In genomic region chr21:26965567-26966359, GRCh38 we compare ENCODE assay signal across 9 cellular contexts. TPM values are rescaled to one million over a fixed set of nuclear protein-coding genes. Genes with fewer than 3 reads are reported as not detected.
DNase-seq lines count a peak whose midpoint lies in the region; ATAC-seq, FAIRE-seq and TF ChIP-seq lines count a peak whose summit lies in the region.
"Had no signal": no experiment of that assay in that cellular context is flagged by ENCODE, and none has a peak within 500 bp of the region (broad histone marks: within the 10 kb centered on the region; RNA-seq: fewer than 3 reads in every experiment).

No MANE protein-coding gene starts in this region.

- H3K9me3 ChIP-seq in endothelial cell of umbilical vein (replicated peaks; ENCODE audit: control insufficient read depth, insufficient read depth, low read length), result no peaks in the 10 kb centered on the region

- H3K4me3 Mint-ChIP-seq in activated CD4-positive, alpha-beta memory T cell treated with anti-CD3 and anti-CD28 coated beads, Interleukin-2, amount 10 ng/mL, durations not matched to agents 7 days and 5 days, result no peak overlapping the region

- H3K36me3 ChIP-seq in ACC112 (ENCODE audit: insufficient read depth, low read length), result no peaks in the 10 kb centered on the region
- H3K36me3 ChIP-seq in endothelial cell of umbilical vein (ENCODE audit: control insufficient read depth in 2 of 2, extremely low read depth in 1 of 2, insufficient read depth in 2 of 2, low read length in 2 of 2), result no peaks in the 10 kb centered on the region

- no peak for FAIRE-seq in endothelial cell of umbilical vein (lab: Jason Lieb, UNC)
- FAIRE-seq: G401.6 had no signal

- H3K4me2 ChIP-seq in endothelial cell of umbilical vein (ENCODE audit: insufficient read depth, low read length), result peak overlapping the region; percentile 35

- H3K27me3 ChIP-seq in ACC112 (ENCODE audit: insufficient read depth, low read length) (no peaks in the 10 kb centered on the region), endothelial cell of umbilical vein (ENCODE audit: control insufficient read depth in 2 of 2, insufficient read depth in 2 of 2, low read length in 2 of 2) (peaks cover 23 to 44% of the 10 kb centered on the region in 2 experiments)

- no peak overlapping the region for H3K27ac Mint-ChIP-seq in activated CD4-positive, alpha-beta memory T cell treated with anti-CD3 and anti-CD28 coated beads, Interleukin-2, amount 10 ng/mL, durations not matched to agents 7 days and 5 days

- CTCF ChIA-PET in endothelial cell of umbilical vein (lab: Charles Lee), result no interaction called here
- CTCF ChIA-PET in activated CD4-positive, alpha-beta memory T cell treated with anti-CD3 and anti-CD28 coated beads, Interleukin-2, amount 10 ng/mL, durations not matched to agents 7 days and 5 days (lab: Charles Lee), result no interaction called here

- H3K27ac ChIP-seq in ACC112 (ENCODE audit: low read depth, low read length) (no peak overlapping the region), endothelial cell of umbilical vein (ENCODE audit: insufficient read depth, low read depth, low read length) (no peak overlapping the region)

- H3K4me1 ChIP-seq in ACC112 (ENCODE audit: control insufficient read depth, insufficient read depth, low read length, unreplicated experiment), result peaks cover 22% of the 10 kb centered on the region
- peaks cover 14% of the 10 kb centered on the region for H3K4me1 ChIP-seq in endothelial cell of umbilical vein (ENCODE audit: control insufficient read depth, extremely low read depth, insufficient read depth, low read length)

- no peaks in the 10 kb centered on the region for H4K20me1 ChIP-seq in endothelial cell of umbilical vein (replicated peaks; ENCODE audit: control insufficient read depth, extremely low read depth, insufficient read depth, low read length)

- H3K9ac ChIP-seq in endothelial cell of umbilical vein (replicated peaks; ENCODE audit: extremely low read depth, insufficient read depth, low read length), result no peak overlapping the region

- TF ChIP-seq POLR2A in endothelial cell of umbilical vein (IDR thresholded peaks at IDR 0.05; ENCODE audit: low read depth, low read length), result no peak

- peak overlapping the region; percentile 81 for H3K4me3 ChIP-seq in ACC112 (ENCODE audit: low read depth, low read length)
- H3K4me3 ChIP-seq in LNCaP clone FGC (ENCODE audit: low read depth, low read length), result peak overlapping the region; percentile 45
- peak overlapping the region in 1 of 3 experiments; percentile 3 for H3K4me3 ChIP-seq in endothelial cell of umbilical vein (replicated peaks in 1 of 3; ENCODE audit: insufficient read depth in 1 of 3, low read depth in 1 of 3, low read length in 3 of 3)

- H3K79me2 ChIP-seq in ACC112 (ENCODE audit: control insufficient read depth, insufficient read depth, low read length, unreplicated experiment), result no peaks in the 10 kb centered on the region
- no peaks in the 10 kb centered on the region for H3K79me2 ChIP-seq in endothelial cell of umbilical vein (ENCODE audit: control insufficient read depth, insufficient read depth, low read length)

- no peaks in the 10 kb centered on the region for H3K9me3 Mint-ChIP-seq in activated CD4-positive, alpha-beta memory T cell treated with anti-CD3 and anti-CD28 coated beads, Interleukin-2, amount 10 ng/mL, durations not matched to agents 7 days and 5 days

- no peaks in the 10 kb centered on the region for H3K9me1 ChIP-seq in endothelial cell of umbilical vein (replicated peaks; ENCODE audit: control insufficient read depth, extremely low read depth, insufficient read depth, low read length)

- dilution Hi-C loops in endothelial cell of umbilical vein (cut with MboI; ENCODE audit: extremely low pct_ligation_motif_present, low sequenced_read_pairs), result no loop called here

- peak overlapping the region; percentile 68 for H2AFZ ChIP-seq in ACC112 (ENCODE audit: low read length, unreplicated experiment)
- H2AFZ ChIP-seq in endothelial cell of umbilical vein (ENCODE audit: low read depth, low read length), result no peak overlapping the region

- TF ChIP-seq CTCF in LNCaP clone FGC (IDR thresholded peaks at IDR 0.05; ENCODE audit: control insufficient read depth, extremely low read depth, insufficient read depth) (no peak), endothelial cell of umbilical vein (IDR thresholded peaks at IDR 0.05; ENCODE audit: extremely low read depth in 1 of 2, insufficient read depth in 1 of 2, low read depth in 1 of 2, low read length in 2 of 2) (peak in 1 of 2 donors; percentile 32)

- ATAC-seq in HG02571 (IDR thresholded peaks at IDR 0.05; ENCODE audit: unreplicated experiment), result no peak

- BruUV-seq in endothelial cell of umbilical vein (replicated peaks; lab: Mats Ljungman, UMichigan), result no TSS peak

- intact Hi-C loops in endothelial cell of umbilical vein (cut with micrococcal nuclease), result loop anchor here (5.0 kb wide), 1 partner anchor 597 kb away; no protein-coding TSS in a partner anchor

- H3K36me3 Mint-ChIP-seq in activated CD4-positive, alpha-beta memory T cell treated with anti-CD3 and anti-CD28 coated beads, Interleukin-2, amount 10 ng/mL, durations not matched to agents 7 days and 5 days (ENCODE audit: low read depth), result no peaks in the 10 kb centered on the region

- peaks cover 34% of the 10 kb centered on the region for H3K27me3 Mint-ChIP-seq in activated CD4-positive, alpha-beta memory T cell treated with anti-CD3 and anti-CD28 coated beads, Interleukin-2, amount 10 ng/mL, durations not matched to agents 7 days and 5 days

- H3K4me1 Mint-ChIP-seq in activated CD4-positive, alpha-beta memory T cell treated with anti-CD3 and anti-CD28 coated beads, Interleukin-2, amount 10 ng/mL, durations not matched to agents 7 days and 5 days, result no peaks in the 10 kb centered on the region

- DNase-seq in LNCaP clone FGC (ENCODE audit: low read depth) (no peak), endothelial cell of umbilical vein (ENCODE audit: low read depth, low spot score) (no peak), mucosa of gallbladder (ENCODE audit: low spot score) (peak; percentile 15), pons (ENCODE audit: low spot score) (no peak), SHP77 treated with DMSO at 0.1 percent for 48 hours (lab: John Stamatoyannopoulos, UW) (no peak)
- no peak for DNase-seq in activated CD4-positive, alpha-beta memory T cell treated with anti-CD3 and anti-CD28 coated beads, Interleukin-2, amount 10 ng/mL, durations not matched to agents 7 days and 5 days

- POLR2A ChIA-PET in endothelial cell of umbilical vein (lab: Charles Lee), result no interaction called here
- POLR2A ChIA-PET in activated CD4-positive, alpha-beta memory T cell treated with anti-CD3 and anti-CD28 coated beads, Interleukin-2, amount 10 ng/mL, durations not matched to agents 7 days and 5 days (lab: Charles Lee), result no interaction called here

TF ChIP-seq in endothelial cell of umbilical vein, 7 proteins besides CTCF, POLR2A, EP300 and RAD21:
- TF ChIP-seq EZH2 (IDR thresholded peaks at IDR 0.05; ENCODE audit: borderline replicate concordance, low read depth, low read length, severe bottlenecking) (peak; percentile 66), POLR2AphosphoS5 (IDR thresholded peaks at IDR 0.05; ENCODE audit: insufficient read depth, low read depth, low read length) (no peak)
TF ChIP-seq in endothelial cell of umbilical vein: peak in this region for 1.

RNA-seq across cellular contexts. Expression of gene ADAMTS5, which starts 1.1 kb away (rescaled TPM):
- not detected in 2 replicates for total RNA-seq in endothelial cell of umbilical vein
- not detected in 2 replicates for polyA plus RNA-seq in endothelial cell of umbilical vein
- not detected in 2 replicates for polyA plus RNA-seq in endothelial cell of umbilical vein (2011; cell fraction: cytosol; rRNA removed)
- polyA plus RNA-seq in endothelial cell of umbilical vein (2011; cell fraction: nucleus; rRNA removed), result not detected in 2 replicates
- polyA plus RNA-seq in endothelial cell of umbilical vein (2012), result not detected in 2 replicates
- not detected in 2 replicates for polyA minus RNA-seq in endothelial cell of umbilical vein
- polyA minus RNA-seq in endothelial cell of umbilical vein (2011; cell fraction: cytosol; rRNA and poly(A)+ RNA removed), result 7.0 TPM
- polyA minus RNA-seq in endothelial cell of umbilical vein (2011; cell fraction: nucleus; rRNA and poly(A)+ RNA removed), result 0.05 TPM in 1 of 2 replicates, not detected in the other
- total RNA-seq in mucosa of gallbladder, result 4.1 TPM
- total RNA-seq in activated CD4-positive, alpha-beta memory T cell treated with anti-CD3 and anti-CD28 coated beads, Interleukin-2, amount 10 ng/mL, durations not matched to agents 7 days and 5 days, result not detected
